In genomic region chr7:49386792-49387191, GRCh38 we compare ENCODE assay signal across 34 cellular contexts.
"Had no signal": no experiment of that assay in that cellular context is flagged by ENCODE, and none has a peak within 500 bp of the region (broad histone marks: within the 10 kb centered on the region; RNA-seq: fewer than 3 reads in every experiment).

No MANE protein-coding gene starts in this region.

- H3K4me1 ChIP-seq: adrenal gland, body of pancreas, breast epithelium had no signal

- H3K4me3 ChIP-seq: adrenal gland, body of pancreas, breast epithelium had no signal

- DNase-seq: activated B cell treated with CpG ODN at 0.5 μM for 24 hours; activated CD4-positive, alpha-beta memory T cell treated with anti-CD3 and anti-CD28 coated beads for 36 hours; activated CD4-positive, alpha-beta T cell treated with anti-CD3 and anti-CD28 coated beads for 4 hours; activated CD4-positive, alpha-beta T cell treated with anti-CD3 and anti-CD28 coated beads, Interleukin-2, amount 10 ng/mL, durations not matched to agents 24 days and 14 days; activated CD4-positive, alpha-beta T cell treated with anti-CD3 and anti-CD28 coated beads, Interleukin-2, amount 50 U/mL, for 1 hour; activated CD4-positive, alpha-beta T cell treated with anti-CD3 and anti-CD28 coated beads, Interleukin-2, amount 50 U/mL, for 4 hours; activated CD4-positive, CD25-positive, alpha-beta regulatory T cell treated with anti-CD3 and anti-CD28 coated beads, Interleukin-2, amount 50 U/mL, for 72 hours; activated CD8-positive, alpha-beta memory T cell treated with anti-CD3 and anti-CD28 coated beads, Interleukin-2, amount 50 U/mL, for 4 hours; activated CD8-positive, alpha-beta T cell treated with anti-CD3 and anti-CD28 coated beads for 36 hours; activated effector memory CD4-positive, alpha-beta T cell treated with anti-CD3 and anti-CD28 coated beads, Interleukin-2, amount 50 U/mL, for 16 hours; activated gamma-delta T cell treated with Interleukin-2 at 50 U/mL for 16 hours; activated naive CD4-positive, alpha-beta T cell; activated naive CD4-positive, alpha-beta T cell treated with anti-CD3 and anti-CD28 coated beads for 36 hours; activated naive CD4-positive, alpha-beta T cell treated with anti-CD3 and anti-CD28 coated beads, Interleukin-2, amount 50 U/mL, for 16 hours; activated naive CD8-positive, alpha-beta T cell treated with anti-CD3 and anti-CD28 coated beads for 36 hours; activated T-cell treated with anti-CD3 and anti-CD28 coated beads for 4 hours; activated T-cell treated with anti-CD3 and anti-CD28 coated beads, Interleukin-2, amount 50 U/mL, for 1 hour; activated T-cell treated with anti-CD3 and anti-CD28 coated beads, Interleukin-2, amount 50 U/mL, for 4 hours; activated T-cell treated with anti-CD3 and anti-CD28 coated beads, Interleukin-2, amount 50 U/mL, for 72 hours; adrenal gland; amniotic stem cell; aorta; body of pancreas; brain microvascular endothelial cell; central memory CD4-positive, alpha-beta T cell; T-helper 2 cell; T-helper 9 cell had no signal

- H3K9me3 ChIP-seq: adrenal gland, body of pancreas, breast epithelium had no signal

- FAIRE-seq: astrocyte, colon, TTC549 had no signal

- H3K27ac ChIP-seq: adrenal gland, body of pancreas, brain microvascular endothelial cell, breast epithelium, VCaP had no signal

- ATAC-seq: activated CD8-positive, alpha-beta T cell treated with anti-CD3 and anti-CD28 coated beads for 36 hours; activated naive CD4-positive, alpha-beta T cell treated with anti-CD3 and anti-CD28 coated beads, Interleukin-2, amount 50 U/mL, for 72 hours; activated T-cell treated with anti-CD3 and anti-CD28 coated beads, Interleukin-2, amount 50 U/mL, for 4 hours; activated T-cell treated with anti-CD3 and anti-CD28 coated beads, Interleukin-2, amount 50 U/mL, for 72 hours; activated T-helper 17 cell treated with anti-CD3 and anti-CD28 coated beads, Interleukin-2, amount 50 U/mL, for 72 hours; body of pancreas had no signal

- H3K36me3 ChIP-seq: adrenal gland, brain microvascular endothelial cell, breast epithelium had no signal

- H3K27me3 ChIP-seq: adrenal gland, body of pancreas, brain microvascular endothelial cell, breast epithelium had no signal
